ENCODE assay signal across 10 cellular contexts in the genomic region with DNA sequence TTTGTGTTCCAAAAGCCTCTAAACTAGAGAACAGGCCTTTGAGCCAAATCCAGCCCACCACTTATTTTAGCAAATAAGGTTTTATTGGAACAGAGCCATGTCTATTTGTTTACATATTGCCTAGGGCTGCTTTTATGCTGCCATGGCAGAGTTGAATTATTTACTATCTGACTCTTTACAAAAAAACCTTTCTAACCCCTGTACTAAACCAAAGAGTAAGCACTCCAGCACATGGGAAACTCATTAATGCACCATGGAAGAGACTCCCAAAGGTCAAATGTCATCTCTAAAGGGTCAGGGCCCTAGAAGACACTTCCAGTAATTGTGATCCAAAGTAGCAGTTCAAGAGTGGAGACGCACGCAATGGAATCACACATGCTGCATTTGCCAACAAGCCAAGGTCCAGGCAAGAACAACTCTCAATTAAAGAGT. TPM values are rescaled to one million over a fixed set of nuclear protein-coding genes. Genes with fewer than 3 reads are reported as not detected.
DNase-seq lines count a peak whose midpoint lies in the region; ATAC-seq and TF ChIP-seq lines count a peak whose summit lies in the region.
"Had no signal": no experiment of that assay in that cellular context is flagged by ENCODE, and none has a peak within 500 bp of the region (broad histone marks: within the 10 kb centered on the region; RNA-seq: fewer than 3 reads in every experiment).

No MANE protein-coding gene starts in this region.

- H3K36me3 Mint-ChIP-seq in activated T-cell treated with anti-CD3 and anti-CD28 coated beads, Interleukin-2, amount 50 U/mL, for 24 hours (ENCODE audit: low read depth), result no peaks in the 10 kb centered on the region
- H3K36me3 Mint-ChIP-seq in activated naive CD8-positive, alpha-beta T cell treated with anti-CD3 and anti-CD28 coated beads, Interleukin-2, amount 50 U/mL, for 24 hours (ENCODE audit: low read depth), result peaks cover 4% of the 10 kb centered on the region

- H3K4me3 Mint-ChIP-seq in activated T-cell treated with anti-CD3 and anti-CD28 coated beads, Interleukin-2, amount 50 U/mL, for 24 hours, result no peak overlapping the region
- no peak overlapping the region for H3K4me3 Mint-ChIP-seq in activated naive CD8-positive, alpha-beta T cell treated with anti-CD3 and anti-CD28 coated beads, Interleukin-2, amount 50 U/mL, for 24 hours

- H3K9me3 Mint-ChIP-seq in activated T-cell treated with anti-CD3 and anti-CD28 coated beads, Interleukin-2, amount 50 U/mL, for 24 hours, result peaks cover 11% of the 10 kb centered on the region
- H3K9me3 Mint-ChIP-seq in activated naive CD8-positive, alpha-beta T cell treated with anti-CD3 and anti-CD28 coated beads, Interleukin-2, amount 50 U/mL, for 24 hours, result peaks cover 18% of the 10 kb centered on the region

- peak in 1 of 2 donors; percentile 62 for TF ChIP-seq EP300 in tibial nerve (IDR thresholded peaks at IDR 0.05)

- H3K27ac Mint-ChIP-seq in activated T-cell treated with anti-CD3 and anti-CD28 coated beads, Interleukin-2, amount 50 U/mL, for 24 hours, result no peak overlapping the region
- no peak overlapping the region for H3K27ac Mint-ChIP-seq in activated naive CD8-positive, alpha-beta T cell treated with anti-CD3 and anti-CD28 coated beads, Interleukin-2, amount 50 U/mL, for 24 hours

- H3K27ac ChIP-seq in VCaP (peak overlapping the region; percentile 53), left lung (peak overlapping the region in 1 of 2 donors; percentile 42), tibial nerve (peak overlapping the region in 3 of 4 donors; percentile 58 to 86 (median 82))
- H3K27ac ChIP-seq: SJCRH30 had no signal

- DNase-seq in NCI-H128 (lab: John Stamatoyannopoulos, UW; ENCODE audit: unreplicated experiment) (peak; percentile 12), left lung (no peak), tibial nerve (ENCODE audit: low spot score in 2 of 2) (no peak)
- no peak for DNase-seq in activated T-cell treated with anti-CD3 and anti-CD28 coated beads, Interleukin-2, amount 50 U/mL, for 24 hours
- DNase-seq in activated naive CD8-positive, alpha-beta T cell treated with anti-CD3 and anti-CD28 coated beads, Interleukin-2, amount 50 U/mL, for 24 hours, result no peak
- DNase-seq in activated CD4-positive, CD25-positive, alpha-beta regulatory T cell treated with anti-CD3 and anti-CD28 coated beads, Interleukin-2, amount 50 U/mL, for 72 hours, result no peak
- DNase-seq: activated CD8-positive, alpha-beta memory T cell treated with anti-CD3 and anti-CD28 coated beads for 24 hours; GDM1; SJCRH30 had no signal

- WGBS in tibial nerve, 2 donors, result 3 to 26% methylated on average over 2 of the region's 2 CpGs

- TF ChIP-seq CTCF in VCaP (conservative IDR thresholded peaks at IDR 0.05) (no peak), left lung (IDR thresholded peaks at IDR 0.05) (no peak), tibial nerve (IDR thresholded peaks at IDR 0.05) (no peak)

- no peaks in the 10 kb centered on the region for H3K36me3 ChIP-seq in left lung
- H3K36me3 ChIP-seq in tibial nerve, result no peaks in the 10 kb centered on the region
- H3K36me3 ChIP-seq: SJCRH30 had no signal

- H3K4me1 ChIP-seq in left lung, result peaks cover 29 to 32% of the 10 kb centered on the region in 2 donors
- peaks cover 0 to 42% (median 33%) of the 10 kb centered on the region in 4 donors for H3K4me1 ChIP-seq in tibial nerve
- H3K4me1 ChIP-seq: SJCRH30 had no signal

- H3K27me3 ChIP-seq in left lung (no peaks in the 10 kb centered on the region), tibial nerve (no peaks in the 10 kb centered on the region)
- H3K27me3 ChIP-seq: SJCRH30 had no signal

- no peak overlapping the region for H3K4me3 ChIP-seq in left lung
- no peak overlapping the region for H3K4me3 ChIP-seq in tibial nerve
- H3K4me3 ChIP-seq: SJCRH30 had no signal

- peak; percentile 34 for ATAC-seq in left lung
- ATAC-seq in activated naive CD8-positive, alpha-beta T cell treated with anti-CD3 and anti-CD28 coated beads, Interleukin-2, amount 50 U/mL, for 24 hours, result no peak

- no peak for TF ChIP-seq POLR2A in tibial nerve (IDR thresholded peaks at IDR 0.05)

- H3K9me3 ChIP-seq in left lung, result peaks cover 0 to 10% of the 10 kb centered on the region in 2 donors
- H3K9me3 ChIP-seq in tibial nerve, result peaks cover 0 to 12% (median 2%) of the 10 kb centered on the region in 4 donors
- H3K9me3 ChIP-seq: SJCRH30 had no signal

- intact Hi-C loops in left lung (cut with DNase I), result no loop called here

- H3K27me3 Mint-ChIP-seq in activated T-cell treated with anti-CD3 and anti-CD28 coated beads, Interleukin-2, amount 50 U/mL, for 24 hours, result peaks cover 20% of the 10 kb centered on the region
- no peaks in the 10 kb centered on the region for H3K27me3 Mint-ChIP-seq in activated naive CD8-positive, alpha-beta T cell treated with anti-CD3 and anti-CD28 coated beads, Interleukin-2, amount 50 U/mL, for 24 hours

- peaks cover 5% of the 10 kb centered on the region for H3K4me1 Mint-ChIP-seq in activated T-cell treated with anti-CD3 and anti-CD28 coated beads, Interleukin-2, amount 50 U/mL, for 24 hours (ENCODE audit: low read depth)
- H3K4me1 Mint-ChIP-seq in activated naive CD8-positive, alpha-beta T cell treated with anti-CD3 and anti-CD28 coated beads, Interleukin-2, amount 50 U/mL, for 24 hours, result peaks cover 15% of the 10 kb centered on the region

RNA-seq across cellular contexts. Expression of a gene that starts 22.3 kb away (rescaled TPM):
- 10 to 100 TPM; 26.6 to 27.2 TPM for total RNA-seq in left lung
- 10 to 100 TPM; 45.0 to 79.2 (median 60.4) TPM for total RNA-seq in tibial nerve

RNA-seq across cellular contexts. Expression of a gene that starts 22.8 kb away (rescaled TPM):
- total RNA-seq in left lung, result 1 to 10 TPM; 1.9 to 2.3 TPM
- 1 to 10 TPM in 3 of 4 donors, under 1 TPM in 1; 0.84 to 1.8 (median 1.3) TPM for total RNA-seq in tibial nerve
